8 cellular contexts compared by ENCODE assay signal in the genomic region with DNA sequence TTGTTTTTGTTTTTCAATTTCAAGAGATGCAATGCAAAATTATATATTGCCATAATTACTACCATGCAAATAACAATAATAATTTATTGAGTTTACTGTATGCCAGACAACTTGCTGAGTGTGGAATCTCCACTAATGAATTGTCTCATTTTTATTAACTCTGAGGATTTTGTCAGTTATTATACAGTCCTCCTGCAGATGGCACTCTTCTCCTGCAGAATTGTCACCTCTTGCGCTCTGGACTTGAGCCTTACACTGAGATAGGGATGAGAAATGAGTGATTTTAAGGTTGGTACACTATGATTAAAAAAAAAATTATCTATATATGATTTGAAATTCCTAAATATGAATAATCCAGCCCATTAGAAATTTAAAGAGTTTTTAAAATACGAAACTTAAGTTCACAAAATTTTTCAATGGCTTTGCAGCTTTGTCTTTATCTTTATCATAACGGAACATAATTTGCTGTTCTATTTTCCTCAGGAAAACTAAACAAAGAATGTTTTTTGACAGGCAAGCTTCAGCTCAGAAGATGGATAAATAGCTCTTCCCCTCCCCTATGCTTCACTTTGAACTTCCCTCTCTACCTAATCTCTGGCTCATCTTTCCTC.
A peak's percentile ranks its signal among the peaks of the same experiment; 100 is the strongest.
DNase-seq lines count a peak whose midpoint lies in the region; ATAC-seq, FAIRE-seq and TF ChIP-seq lines count a peak whose summit lies in the region.

No MANE protein-coding gene starts in this region.

- H3K4me1 Mint-ChIP-seq in stimulated activated naive B cell treated with anti-CD40 and anti-IgM and Interleukin-4, amounts not matched to agents 10 μg/mL and 1 μg/mL and 100 μg/mL, for 72 hours: no peaks in the 10 kb centered on the region

- H3K27me3 Mint-ChIP-seq in stimulated activated naive B cell treated with anti-CD40 and anti-IgM and Interleukin-4, amounts not matched to agents 10 μg/mL and 1 μg/mL and 100 μg/mL, for 72 hours: peaks cover 11% of the 10 kb centered on the region in 2 donors

- H3K27ac Mint-ChIP-seq in stimulated activated naive B cell treated with anti-CD40 and anti-IgM and Interleukin-4, amounts not matched to agents 10 μg/mL and 1 μg/mL and 100 μg/mL, for 72 hours: no peak overlapping the region

- ATAC-seq in HG03378 (IDR thresholded peaks at IDR 0.05; ENCODE audit: unreplicated experiment): peak; percentile 71
- peak; percentile 65 to 67 for ATAC-seq in stimulated activated naive B cell treated with anti-CD40 and anti-IgM and Interleukin-4, amounts not matched to agents 10 μg/mL and 1 μg/mL and 100 μg/mL, for 72 hours (replicated peaks)
- ATAC-seq in GM18505 (IDR thresholded peaks at IDR 0.05; ENCODE audit: unreplicated experiment): no peak

- H3K36me3 Mint-ChIP-seq in stimulated activated naive B cell treated with anti-CD40 and anti-IgM and Interleukin-4, amounts not matched to agents 10 μg/mL and 1 μg/mL and 100 μg/mL, for 72 hours: no peaks in the 10 kb centered on the region

- no peak for TF ChIP-seq POLR2A in GM18505 (IDR thresholded peaks at IDR 0.05; ENCODE audit: borderline replicate concordance, extremely low read depth, insufficient read depth, insufficient read length)

- H3K4me3 Mint-ChIP-seq in stimulated activated naive B cell treated with anti-CD40 and anti-IgM and Interleukin-4, amounts not matched to agents 10 μg/mL and 1 μg/mL and 100 μg/mL, for 72 hours: no peak overlapping the region

- FAIRE-seq in GM19239 (lab: Jason Lieb, UNC): peak; percentile 90

- H3K9me3 Mint-ChIP-seq in stimulated activated naive B cell treated with anti-CD40 and anti-IgM and Interleukin-4, amounts not matched to agents 10 μg/mL and 1 μg/mL and 100 μg/mL, for 72 hours: no peaks in the 10 kb centered on the region

- DNase-seq in DMS 273 treated with DMSO at 0.1 percent for 48 hours (lab: John Stamatoyannopoulos, UW) (peak; percentile 9), GM19239 (ENCODE audit: insufficient read length, low spot score) (peak; percentile 16), NOMO-1 treated with DMSO at 0.1 percent for 48 hours (lab: John Stamatoyannopoulos, UW; ENCODE audit: unreplicated experiment) (peak; percentile 40), astrocyte of the hippocampus (ENCODE audit: low read depth, low spot score) (peak; percentile 64), hippocampal formation (lab: John Stamatoyannopoulos, UW) (peak; percentile 22 to 71)
- DNase-seq in stimulated activated naive B cell treated with anti-CD40 and anti-IgM and Interleukin-4, amounts not matched to agents 10 μg/mL and 1 μg/mL and 100 μg/mL, for 72 hours: no peak
